In genomic region chr7:75452494-75452955, GRCh38 we compare ENCODE assay signal across 9 cellular contexts. TPM values are rescaled to one million over a fixed set of nuclear protein-coding genes. Genes with fewer than 3 reads are reported as not detected.
DNase-seq lines count a peak whose midpoint lies in the region; ATAC-seq, FAIRE-seq and TF ChIP-seq lines count a peak whose summit lies in the region.
"Not testable (repeated sequence)": the region's sequence is repeated elsewhere in the genome, so short reads cannot be mapped to it uniquely, and the experiment has no call there.
"Had no signal": no experiment of that assay in that cellular context is flagged by ENCODE, and none has a peak within 500 bp of the region (broad histone marks: within the 10 kb centered on the region; RNA-seq: fewer than 3 reads in every experiment).

No MANE protein-coding gene starts in this region.

- not testable (repeated sequence) for H3K27me3 Mint-ChIP-seq in H9 (ENCODE audit: low read depth); central memory CD8-positive, alpha-beta T cell

- H3K23me2 ChIP-seq in H9 (ENCODE audit: insufficient read length, low read depth, low read length, poor library complexity, severe bottlenecking): not testable (repeated sequence)

- not testable (repeated sequence) for H3K4me1 ChIP-seq in H9 (ENCODE audit: insufficient read depth, low read length); right atrium auricular region; pancreas

- H3K79me2 ChIP-seq in H9 (ENCODE audit: insufficient read depth, low read length): not testable (repeated sequence)

- H3K18ac ChIP-seq in H9 (ENCODE audit: insufficient read length, low read depth, low read length): not testable (repeated sequence)

- TF ChIP-seq CTCF in C4-2B (conservative IDR thresholded peaks at IDR 0.05) (peak; percentile 66), H9 (conservative IDR thresholded peaks at IDR 0.05) (peak; percentile 68), right atrium auricular region (IDR thresholded peaks at IDR 0.05) (peak; percentile 20 to 53), pancreas (IDR thresholded peaks at IDR 0.05) (peak in 2 of 4 donors; percentile 32 to 35)

- no CpG with 5 or more reads among the region's 4 CpGs for WGBS in H9 (ENCODE audit: extremely low coverage, insufficient read length, low lambda C conversion rate)
- WGBS in pancreas, 2 donors: 9 to 11% methylated on average over 3 of the region's 4 CpGs

- intact Hi-C loops in pancreas (cut with DNase I): not testable (repeated sequence)

- H3K36me3 ChIP-seq in right atrium auricular region, pancreas: not testable (repeated sequence)

- H3K4me3 Mint-ChIP-seq in H9; central memory CD8-positive, alpha-beta T cell: not testable (repeated sequence)

- H2BK5ac ChIP-seq in H9 (ENCODE audit: insufficient read length, low read length): not testable (repeated sequence)

- ATAC-seq in GM18873 (IDR thresholded peaks at IDR 0.05; ENCODE audit: low FRiP score, unreplicated experiment): peak; percentile 63
- peak; percentile 96 for ATAC-seq in HG03354 (IDR thresholded peaks at IDR 0.05; ENCODE audit: poor library complexity, severe bottlenecking, unreplicated experiment)
- ATAC-seq in SK-N-SH treated with all-trans-retinoic acid at 6 μM for 48 hours: peak; percentile 93
- peak; percentile 86 for ATAC-seq in central memory CD8-positive, alpha-beta T cell (replicated peaks; ENCODE audit: extremely low read depth, poor library complexity, severe bottlenecking)
- ATAC-seq in pancreas: peak; percentile 78 to 93 (median 90)

- H3K14ac ChIP-seq in H9 (ENCODE audit: insufficient read depth, low read length): not testable (repeated sequence)

- not testable (repeated sequence) for H3K9ac ChIP-seq in H9 (ENCODE audit: extremely low read depth, insufficient read length, low read length)

- H2BK15ac ChIP-seq in H9 (ENCODE audit: low read depth, low read length): not testable (repeated sequence)

- H4K20me1 ChIP-seq in H9 (ENCODE audit: control insufficient read depth, insufficient read depth, insufficient read length): not testable (repeated sequence)

- H3K27me3 ChIP-seq in H9 (ENCODE audit: insufficient read depth, low read length); right atrium auricular region; pancreas: not testable (repeated sequence)

- H3K4me2 ChIP-seq in H9 (ENCODE audit: insufficient read depth, insufficient read length, low read length): not testable (repeated sequence)

- not testable (repeated sequence) for H3K23ac ChIP-seq in H9 (ENCODE audit: insufficient read length, low read depth, low read length)

- peak; percentile 60 for FAIRE-seq in pancreas (lab: Jason Lieb, UNC)

- H4K8ac ChIP-seq in H9 (replicated peaks; ENCODE audit: insufficient read length, low read depth, low read length): not testable (repeated sequence)

- not testable (repeated sequence) for H3K4ac ChIP-seq in H9 (ENCODE audit: low read depth, low read length)

- not testable (repeated sequence) for H2AK5ac ChIP-seq in H9 (ENCODE audit: insufficient read length, low read length)

- not testable (repeated sequence) for H3K9me3 Mint-ChIP-seq in H9; central memory CD8-positive, alpha-beta T cell

- not testable (repeated sequence) for H2AFZ ChIP-seq in H9 (ENCODE audit: low read length)

- H3K4me3 ChIP-seq in right atrium auricular region, pancreas: not testable (repeated sequence)

- not testable (repeated sequence) for H3T11ph ChIP-seq in H9 (ENCODE audit: low read length)

- H4K5ac ChIP-seq in H9 (ENCODE audit: insufficient read length, low read depth, low read length): not testable (repeated sequence)

- not testable (repeated sequence) for H3K27ac ChIP-seq in C4-2B; H9 (ENCODE audit: insufficient read length, low read depth, low read length); right atrium auricular region; pancreas

- peaks cover 0 to 10% (median 9%) of the 10 kb centered on the region in 3 experiments; a peak in 4 of 7 replicates for H3K36me3 Mint-ChIP-seq in H9 (ENCODE audit: insufficient read depth in 1 of 3, low read depth in 3 of 3)
- H3K36me3 Mint-ChIP-seq in central memory CD8-positive, alpha-beta T cell (ENCODE audit: insufficient read depth): not testable (repeated sequence)

- H3K27ac Mint-ChIP-seq in H9; central memory CD8-positive, alpha-beta T cell (ENCODE audit: low read depth): not testable (repeated sequence)

- not testable (repeated sequence) for H3K4me1 Mint-ChIP-seq in H9; central memory CD8-positive, alpha-beta T cell

- H2BK20ac ChIP-seq in H9 (ENCODE audit: low read depth, low read length, poor library complexity, severe bottlenecking): not testable (repeated sequence)

- not testable (repeated sequence) for H2BK12ac ChIP-seq in H9 (ENCODE audit: insufficient read length, low read depth, low read length)

- not testable (repeated sequence) for H3K79me1 ChIP-seq in H9 (ENCODE audit: insufficient read depth, low read depth, low read length, poor library complexity, severe bottlenecking)

- H3K56ac ChIP-seq in H9 (ENCODE audit: insufficient read length, low read depth, low read length): not testable (repeated sequence)

- H4K91ac ChIP-seq in H9 (ENCODE audit: insufficient read length, low read depth, low read length): not testable (repeated sequence)

- not testable (repeated sequence) for H2BK120ac ChIP-seq in H9 (ENCODE audit: low read depth, low read length, poor library complexity, severe bottlenecking)

- DNase-seq in H9; central memory CD8-positive, alpha-beta T cell (ENCODE audit: low spot score in 2 of 2); right atrium auricular region (ENCODE audit: low spot score); pancreas: not testable (repeated sequence)

- H3K9me3 ChIP-seq in H9 (ENCODE audit: control insufficient read depth, low read depth, low read length); right atrium auricular region; pancreas: not testable (repeated sequence)

RNA-seq across cellular contexts. Expression of gene POM121C, which starts 33.6 kb away (rescaled TPM):
- total RNA-seq in H9 (2021) (70.5 and 72.7 TPM in 2 replicates), right atrium auricular region (10 to 100 TPM; 16.8 to 21.9 TPM), pancreas (10 to 100 TPM; 14.6 to 25.8 (median 18.7) TPM)
- 10 to 100 TPM; 12.3 to 16.9 TPM for polyA plus RNA-seq in pancreas

RNA-seq across cellular contexts. Expression of gene SPDYE5, which starts 39.6 kb away (rescaled TPM):
- total RNA-seq in H9 (2021) (not detected in 2 replicates), right atrium auricular region (not detected), pancreas (not detected)
- polyA plus RNA-seq in pancreas: under 1 TPM in 1 of 2 donors, not detected in 1; 0.09 TPM
- total RNA-seq: activated CD4-positive, alpha-beta T cell treated with anti-CD3 and anti-CD28 coated beads, Interleukin-2, amount 10 ng/mL, durations not matched to agents 7 days and 5 days had no signal

RNA-seq across cellular contexts. Expression of gene TRIM73, which starts 57.1 kb away (rescaled TPM):
- total RNA-seq in H9 (2021) (2.7 and 2.9 TPM in 2 replicates), right atrium auricular region (under 1 TPM; 0.48 to 0.55 TPM), pancreas (10 to 100 TPM in 1 of 6 donors, 1 to 10 TPM in 4, under 1 TPM in 1; 0.76 to 11.0 (median 3.3) TPM)
- 1 to 10 TPM; 4.7 to 6.8 TPM for polyA plus RNA-seq in pancreas
